Comparison of ENCODE assay signal across 14 cellular contexts in the genomic region with DNA sequence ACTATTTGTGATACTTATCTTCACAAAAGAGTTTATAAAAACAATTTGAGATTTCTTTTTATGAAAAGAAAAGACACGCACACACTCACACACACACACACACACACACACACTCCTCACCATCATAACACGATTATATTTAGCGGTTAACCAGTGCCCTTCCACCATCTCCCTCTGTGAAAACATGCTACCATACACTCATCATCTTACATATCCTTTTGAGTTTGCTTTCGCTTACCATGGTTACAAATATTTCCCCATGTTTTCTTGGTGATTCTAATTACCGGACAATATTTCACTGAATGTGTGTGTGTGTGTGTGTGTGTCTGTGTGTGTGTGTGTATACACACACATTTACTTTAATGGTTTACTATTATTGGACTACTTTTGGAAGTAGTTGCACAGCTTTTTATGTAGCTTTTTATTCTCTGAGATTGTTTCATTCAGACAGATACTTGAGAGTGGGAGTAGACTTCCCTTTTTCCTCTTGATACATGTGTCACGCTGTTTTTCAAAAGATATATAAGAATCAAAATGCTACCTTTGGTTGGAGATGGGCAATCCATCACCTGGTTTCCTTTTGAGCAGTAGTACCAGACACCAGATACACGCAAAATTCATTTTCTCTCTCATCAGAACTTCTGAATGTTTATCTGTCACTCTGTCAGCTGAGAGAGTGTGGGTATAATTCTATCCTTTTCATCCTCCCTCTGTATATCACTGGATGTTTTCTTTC.
DNase-seq lines count a peak whose midpoint lies in the region; ATAC-seq and TF ChIP-seq lines count a peak whose summit lies in the region.
"Had no signal": no experiment of that assay in that cellular context is flagged by ENCODE, and none has a peak within 500 bp of the region (broad histone marks: within the 10 kb centered on the region; RNA-seq: fewer than 3 reads in every experiment).

No MANE protein-coding gene starts in this region.

- peak overlapping the region; percentile 29 for H3K4me3 Mint-ChIP-seq in stimulated activated memory B cell treated with anti-CD40 and anti-IgM and Interleukin-4, amounts not matched to agents 10 μg/mL and 1 μg/mL and 100 μg/mL, for 72 hours

- peak; percentile 69 for ATAC-seq in HG02973 (IDR thresholded peaks at IDR 0.05; ENCODE audit: unreplicated experiment)
- peak; percentile 87 for ATAC-seq in stimulated activated memory B cell treated with anti-CD40 and anti-IgM and Interleukin-4, amounts not matched to agents 10 μg/mL and 1 μg/mL and 100 μg/mL, for 72 hours
- ATAC-seq: A549 had no signal

- peaks cover 67% of the 10 kb centered on the region for H3K36me3 Mint-ChIP-seq in stimulated activated memory B cell treated with anti-CD40 and anti-IgM and Interleukin-4, amounts not matched to agents 10 μg/mL and 1 μg/mL and 100 μg/mL, for 72 hours

- H3K4me3 ChIP-seq in choroid plexus epithelial cell (ENCODE audit: low read depth, low read length) = no peak overlapping the region
- H3K4me3 ChIP-seq: A549, spleen, upper lobe of left lung had no signal

- TF ChIP-seq CTCF in choroid plexus epithelial cell (conservative IDR thresholded peaks at IDR 0.05; ENCODE audit: low read depth, low read length) = no peak

- DNase-seq in activated CD4-positive, alpha-beta T cell treated with anti-CD3 and anti-CD28 coated beads for 48 hours = peak; percentile 23
- DNase-seq in activated CD4-positive, alpha-beta T cell treated with anti-CD3 and anti-CD28 coated beads, Interleukin-2, amount 50 U/mL, for 1 hour = no peak
- DNase-seq in choroid plexus epithelial cell (ENCODE audit: low read depth) (peak; percentile 10), NCI-H2227 (lab: John Stamatoyannopoulos, UW; ENCODE audit: unreplicated experiment) (no peak), cortex of kidney (lab: John Stamatoyannopoulos, UW) (no peak)
- DNase-seq in activated effector memory CD4-positive, alpha-beta T cell treated with Interleukin-2 at 50 U/mL for 16 hours = no peak
- DNase-seq: Calu3, NCI-H69, SHP77, spleen, upper lobe of left lung had no signal

- H3K27me3 Mint-ChIP-seq in stimulated activated memory B cell treated with anti-CD40 and anti-IgM and Interleukin-4, amounts not matched to agents 10 μg/mL and 1 μg/mL and 100 μg/mL, for 72 hours = no peaks in the 10 kb centered on the region

- peaks cover 3% of the 10 kb centered on the region for H3K9me3 Mint-ChIP-seq in stimulated activated memory B cell treated with anti-CD40 and anti-IgM and Interleukin-4, amounts not matched to agents 10 μg/mL and 1 μg/mL and 100 μg/mL, for 72 hours

- peaks cover 91% of the 10 kb centered on the region for H3K4me1 Mint-ChIP-seq in stimulated activated memory B cell treated with anti-CD40 and anti-IgM and Interleukin-4, amounts not matched to agents 10 μg/mL and 1 μg/mL and 100 μg/mL, for 72 hours

- peak overlapping the region; percentile 79 for H3K27ac Mint-ChIP-seq in stimulated activated memory B cell treated with anti-CD40 and anti-IgM and Interleukin-4, amounts not matched to agents 10 μg/mL and 1 μg/mL and 100 μg/mL, for 72 hours

Comparison
In these comparisons a context has a peak if more than half of its experiments do, and no peak if none do; other contexts are left out.
1. DNase-seq: peak in activated CD4-positive, alpha-beta T cell treated with anti-CD3 and anti-CD28 coated beads for 48 hours (single experiment) and choroid plexus epithelial cell (single experiment); none in activated CD4-positive, alpha-beta T cell treated with anti-CD3 and anti-CD28 coated beads, Interleukin-2, amount 50 U/mL, for 1 hour (single experiment), NCI-H2227 (single experiment), activated effector memory CD4-positive, alpha-beta T cell treated with Interleukin-2 at 50 U/mL for 16 hours (single experiment) and cortex of kidney (single experiment).